Comparison of ENCODE assay signal across 10 cellular contexts in genomic region chr17:31787857-31788570, GRCh38.
DNase-seq lines count a peak whose midpoint lies in the region; ATAC-seq and TF ChIP-seq lines count a peak whose summit lies in the region.
"Had no signal": no experiment of that assay in that cellular context is flagged by ENCODE, and none has a peak within 500 bp of the region (broad histone marks: within the 10 kb centered on the region; RNA-seq: fewer than 3 reads in every experiment).

No MANE protein-coding gene starts in this region.

- H3K27ac ChIP-seq in Panc1 (ENCODE audit: low read length): no peak overlapping the region
- peak overlapping the region; percentile 70 to 90 for H3K27ac ChIP-seq in esophagus (ENCODE audit: low read depth in 2 of 2, low read length in 1 of 2)
- no peak overlapping the region for H3K27ac ChIP-seq in gastrocnemius medialis

- TF ChIP-seq CTCF in Panc1 (IDR thresholded peaks at IDR 0.05) (no peak), gastrocnemius medialis (IDR thresholded peaks at IDR 0.05 in 4 of 5, conservative IDR thresholded peaks at IDR 0.05 in 1 of 5) (no peak)

- H3K9me3 ChIP-seq in Panc1 (ENCODE audit: control insufficient read depth, insufficient read depth, low read depth, low read length): no peaks in the 10 kb centered on the region
- H3K9me3 ChIP-seq in esophagus (ENCODE audit: control insufficient read depth in 2 of 2, insufficient read depth in 1 of 2, low read depth in 1 of 2, low read length in 1 of 2): no peaks in the 10 kb centered on the region
- no peaks in the 10 kb centered on the region for H3K9me3 ChIP-seq in gastrocnemius medialis

- 32 to 46% methylated on average over 7 of the region's 7 CpGs for WGBS in esophagus, 2 donors

- no peak for TF ChIP-seq POLR2A in gastrocnemius medialis (IDR thresholded peaks at IDR 0.05)

- CTCF ChIA-PET in Panc1 (lab: Charles Lee): no interaction called here

- H3K27me3 ChIP-seq in Panc1 (ENCODE audit: control insufficient read depth, insufficient read depth, low read length): no peaks in the 10 kb centered on the region
- no peaks in the 10 kb centered on the region for H3K27me3 ChIP-seq in esophagus (ENCODE audit: control insufficient read depth in 1 of 2, insufficient read depth in 2 of 2, low read length in 2 of 2)
- H3K27me3 ChIP-seq in gastrocnemius medialis: peaks cover 0 to 3% (median 0%) of the 10 kb centered on the region in 3 donors

- H3K4me1 ChIP-seq in Panc1 (ENCODE audit: control insufficient read depth, insufficient read depth, low read length): no peaks in the 10 kb centered on the region
- peaks cover 0 to 2% of the 10 kb centered on the region in 2 donors for H3K4me1 ChIP-seq in esophagus (ENCODE audit: control insufficient read depth in 2 of 2, insufficient read depth in 2 of 2, low read length in 1 of 2)
- H3K4me1 ChIP-seq in gastrocnemius medialis: no peaks in the 10 kb centered on the region

- H3K4me3 ChIP-seq in Panc1 (ENCODE audit: low read depth in 2 of 2, low read length in 2 of 2) (no peak overlapping the region), esophagus (ENCODE audit: low read depth in 1 of 2, low read length in 2 of 2) (no peak overlapping the region), gastrocnemius medialis (no peak overlapping the region)

- H3K36me3 ChIP-seq in Panc1 (ENCODE audit: control insufficient read depth, insufficient read depth, low read length) (no peaks in the 10 kb centered on the region), esophagus (ENCODE audit: control insufficient read depth in 2 of 2, insufficient read depth in 2 of 2, low read length in 1 of 2) (no peaks in the 10 kb centered on the region), gastrocnemius medialis (no peaks in the 10 kb centered on the region)

- POLR2A ChIA-PET in Panc1 (lab: Charles Lee): no interaction called here

- intact Hi-C loops in Panc1 (cut with micrococcal nuclease; ENCODE audit: unreplicated experiment): no loop called here
- intact Hi-C loops in gastrocnemius medialis (cut with DNase I; ENCODE audit: low total_unique reads): no loop called here

- peak; percentile 63 for ATAC-seq in Panc1
- no peak for ATAC-seq in gastrocnemius medialis
- ATAC-seq in GM18873 (IDR thresholded peaks at IDR 0.05; ENCODE audit: low FRiP score, unreplicated experiment): no peak
- ATAC-seq in GM18907 (IDR thresholded peaks at IDR 0.05; ENCODE audit: unreplicated experiment): no peak

- peak; percentile 94 for DNase-seq in AG20443 (ENCODE audit: low spot score)
- DNase-seq in Panc1 (ENCODE audit: low read depth, low spot score): no peak
- DNase-seq in non-pigmented ciliary epithelial cell (ENCODE audit: low read depth): peak; percentile 49
- DNase-seq in gastrocnemius medialis: no peak
- no peak for DNase-seq in stimulated activated CD8-positive, alpha-beta memory T cell treated with anti-CD3 and anti-CD28 coated beads, Interleukin-4, amount 100 ng/mL, for 48 hours
- DNase-seq: activated naive CD8-positive, alpha-beta T cell treated with anti-CD3 and anti-CD28 coated beads for 36 hours; stimulated activated CD4-positive, alpha-beta T cell treated with anti-CD3 and anti-CD28 coated beads, Interleukin-1b, Interleukin-23, amount 100 ng/mL, for 48 hours had no signal

- in situ Hi-C loops in Panc1 (cut with HindIII; ENCODE audit: low pct_unique_long_range_greater_than_20kb, low sequenced_read_pairs) (no loop called here), gastrocnemius medialis (cut with MboI; ENCODE audit: low sequenced_read_pairs in 4 of 4) (no loop called here)

- no TSS peak for BruUV-seq in Panc1 (replicated peaks; lab: Mats Ljungman, UMichigan)

Comparison
In these comparisons a context has a peak if more than half of its experiments do, and no peak if none do; other contexts are left out.
1. DNase-seq: peak in AG20443 (single experiment) and non-pigmented ciliary epithelial cell (single experiment); none in Panc1 (single experiment), gastrocnemius medialis (0 of 2) and stimulated activated CD8-positive, alpha-beta memory T cell treated with anti-CD3 and anti-CD28 coated beads, Interleukin-4, amount 100 ng/mL, for 48 hours (single experiment).
2. H3K27ac ChIP-seq: peak in esophagus (2 of 2); none in Panc1 (single experiment) and gastrocnemius medialis (0 of 4).